Comparison of ENCODE assay signal across 12 cellular contexts in the genomic region with DNA sequence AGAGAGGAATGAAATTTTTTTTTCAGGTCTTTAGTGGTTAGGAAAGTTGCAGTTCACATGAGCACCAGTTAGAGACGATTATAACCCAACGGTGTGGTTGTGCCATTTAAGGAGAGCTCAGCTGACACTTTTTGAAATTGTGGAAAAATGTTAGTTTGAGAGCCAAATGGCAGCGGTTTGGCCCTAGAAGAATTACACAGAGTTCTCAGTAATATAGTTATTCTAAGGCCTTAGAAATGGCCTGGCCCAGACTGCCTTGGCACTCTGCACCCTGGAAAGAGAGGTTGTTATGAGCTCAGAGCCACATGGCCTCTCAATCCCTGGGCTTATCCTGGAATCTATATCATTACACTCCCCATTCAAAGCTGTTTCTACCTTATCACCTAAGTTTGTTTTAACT.
"Had no signal": no experiment of that assay in that cellular context is flagged by ENCODE, and none has a peak within 500 bp of the region (broad histone marks: within the 10 kb centered on the region; RNA-seq: fewer than 3 reads in every experiment).

No MANE protein-coding gene starts in this region.

- ATAC-seq: activated CD4-positive, CD25-positive, alpha-beta regulatory T cell treated with anti-CD3 and anti-CD28 coated beads, Interleukin-2, amount 50 U/mL, for 24 hours; effector memory CD8-positive, alpha-beta T cell; left lung had no signal

- H3K4me3 ChIP-seq: adrenal gland, left lung, skin epidermis had no signal

- H3K9me3 ChIP-seq: adrenal gland, left lung had no signal

- H3K27ac ChIP-seq: adrenal gland, epithelial cell of prostate, left lung had no signal

- H3K36me3 ChIP-seq: adrenal gland, left lung had no signal

- H3K4me1 ChIP-seq: left lung had no signal

- H3K27me3 ChIP-seq: adrenal gland, left lung had no signal

- DNase-seq: activated naive CD4-positive, alpha-beta T cell treated with anti-CD3 and anti-CD28 coated beads, Interleukin-2, amount 50 U/mL, for 16 hours; adrenal gland; cerebellar nuclear complex; effector memory CD8-positive, alpha-beta T cell; foreskin fibroblast; islet precursor cell; left lung; mesendoderm; SW 1271 had no signal
